Comparison of ENCODE assay signal across 14 cellular contexts in the genomic region with DNA sequence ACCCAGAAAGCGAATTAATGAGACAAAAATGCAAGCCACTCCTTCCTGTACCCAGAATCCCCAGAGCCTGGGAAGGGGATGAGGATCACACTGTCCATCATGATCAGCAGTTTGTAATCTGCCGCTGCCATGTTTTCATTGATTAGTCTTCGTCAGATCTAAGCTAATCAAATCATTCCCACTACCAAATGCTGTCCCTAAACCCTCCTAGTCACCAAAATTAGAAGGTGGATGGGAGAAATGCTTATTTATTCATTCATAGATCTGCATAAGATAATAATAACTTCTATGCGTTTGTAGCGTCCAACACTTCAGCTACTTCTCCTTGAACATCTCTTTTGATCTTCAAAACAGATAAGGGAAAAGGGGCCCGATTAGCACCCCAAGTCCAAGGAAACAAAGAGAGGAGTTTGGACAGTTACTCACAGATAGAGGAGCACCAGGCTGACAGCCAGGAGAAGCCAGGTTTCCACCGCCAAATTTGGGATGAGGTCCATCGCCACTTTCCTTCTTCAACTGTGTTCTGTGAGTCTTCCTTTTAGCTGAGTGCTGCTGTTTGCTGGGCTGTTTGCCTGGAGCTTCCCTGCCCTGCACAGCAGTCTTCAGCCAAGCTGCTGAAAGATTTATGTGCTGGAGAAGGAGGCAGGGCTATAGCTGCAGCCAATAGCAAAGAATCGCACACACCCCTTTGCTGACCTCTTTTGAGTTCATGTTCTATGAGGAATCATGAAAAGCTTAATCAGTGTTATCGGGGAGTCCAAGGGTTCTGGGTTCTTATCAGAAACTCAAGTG. TPM values are rescaled to one million over a fixed set of nuclear protein-coding genes. Genes with fewer than 3 reads are reported as not detected.
A peak's percentile ranks its signal among the peaks of the same experiment; 100 is the strongest.
DNase-seq lines count a peak whose midpoint lies in the region; ATAC-seq and TF ChIP-seq lines count a peak whose summit lies in the region.
"Had no signal": no experiment of that assay in that cellular context is flagged by ENCODE, and none has a peak within 500 bp of the region (broad histone marks: within the 10 kb centered on the region; RNA-seq: fewer than 3 reads in every experiment).

Gene CYP3A5 (minus strand): TSS at position 597 of the 792 bp plus-strand sequence. CDS start 100 bp downstream, at position 497.

- H3K9me3 ChIP-seq in Peyer's patch (no peaks in the 10 kb centered on the region), gastroesophageal sphincter (peaks cover 0 to 7% (median 0%) of the 10 kb centered on the region in 3 donors), prostate gland (no peaks in the 10 kb centered on the region), neural progenitor cell (ENCODE audit: low read depth) (no peaks in the 10 kb centered on the region)
- no peaks in the 10 kb centered on the region for H3K9me3 ChIP-seq in naive thymus-derived CD4-positive, alpha-beta T cell (ENCODE audit: control insufficient read depth in 2 of 3, low read length in 3 of 3)

- intact Hi-C loops in Calu3 (cut with micrococcal nuclease; ENCODE audit: unreplicated experiment) (no loop called here), prostate gland (cut with DNase I) (loop anchor here (2.0 kb wide), 1 partner anchor 83 kb away; no protein-coding TSS in a partner anchor)
- intact Hi-C loops in naive thymus-derived CD4-positive, alpha-beta T cell (cut with micrococcal nuclease), result no loop called here

- no peak within 1 kb of the TSS for H3K9ac ChIP-seq in neural progenitor cell

- CTCF ChIA-PET in Calu3 (lab: Charles Lee), result interaction anchor here (0.7 to 1.0 kb wide), 2 partner anchors 20 to 159 kb away, joined by 3 read pairs; no protein-coding TSS in a partner anchor
- CTCF ChIA-PET in naive thymus-derived CD4-positive, alpha-beta T cell (lab: Charles Lee), result no interaction called here

- peak within 1 kb of the TSS in 3 of 4 donors; percentile 80 to 92 (median 83) for H3K27ac ChIP-seq in Peyer's patch
- H3K27ac ChIP-seq in gastroesophageal sphincter, result peak within 1 kb of the TSS in 1 of 4 donors; percentile 48
- H3K27ac ChIP-seq in prostate gland, result peak within 1 kb of the TSS; percentile 56 to 65
- no peak within 1 kb of the TSS for H3K27ac ChIP-seq in naive thymus-derived CD4-positive, alpha-beta T cell (ENCODE audit: low read depth, low read length)
- no peak within 1 kb of the TSS for H3K27ac ChIP-seq in neural progenitor cell

- peaks cover 0 to 24% (median 0%) of the 10 kb centered on the region in 3 donors for H3K36me3 ChIP-seq in Peyer's patch
- no peaks in the 10 kb centered on the region for H3K36me3 ChIP-seq in gastroesophageal sphincter
- no peaks in the 10 kb centered on the region for H3K36me3 ChIP-seq in prostate gland
- no peaks in the 10 kb centered on the region for H3K36me3 ChIP-seq in naive thymus-derived CD4-positive, alpha-beta T cell (ENCODE audit: control insufficient read depth in 2 of 3, insufficient read depth in 3 of 3, low read length in 3 of 3)
- no peaks in the 10 kb centered on the region for H3K36me3 ChIP-seq in neural progenitor cell

- no peaks in the 10 kb centered on the region for H3F3A ChIP-seq in neural progenitor cell (ENCODE audit: low read depth)

- WGBS in gastroesophageal sphincter (ENCODE audit: low coverage in 1 of 2), 2 donors, result 47 to 52% methylated on average over 7 to 9 of the region's 10 CpGs
- WGBS in prostate gland, result 26% methylated on average over 10 of the region's 10 CpGs

- peak within 1 kb of the TSS in 3 of 4 donors; percentile 30 to 60 (median 56) for H3K4me3 ChIP-seq in Peyer's patch
- peak within 1 kb of the TSS in 1 of 2 donors; percentile 10 for H3K4me3 ChIP-seq in gastroesophageal sphincter
- peak within 1 kb of the TSS; percentile 26 to 33 for H3K4me3 ChIP-seq in prostate gland
- H3K4me3 ChIP-seq in naive thymus-derived CD4-positive, alpha-beta T cell (ENCODE audit: low read length), result no peak within 1 kb of the TSS
- H3K4me3 ChIP-seq in neural progenitor cell, result no peak within 1 kb of the TSS

- H3K27me3 ChIP-seq in Peyer's patch (no peaks in the 10 kb centered on the region), gastroesophageal sphincter (no peaks in the 10 kb centered on the region), prostate gland (replicated peaks; ENCODE audit: insufficient read depth) (no peaks in the 10 kb centered on the region), neural progenitor cell (no peaks in the 10 kb centered on the region)
- H3K27me3 ChIP-seq in naive thymus-derived CD4-positive, alpha-beta T cell (ENCODE audit: control insufficient read depth in 2 of 2, insufficient read depth in 2 of 2, low read length in 2 of 2), result no peaks in the 10 kb centered on the region
- H3K27me3 ChIP-seq: dorsolateral prefrontal cortex had no signal

- H3K4me2 ChIP-seq in neural progenitor cell, result no peak within 1 kb of the TSS

- no peak within 1 kb of the TSS for H2AFZ ChIP-seq in neural progenitor cell (replicated peaks)

- TF ChIP-seq POLR2A in Peyer's patch (IDR thresholded peaks at IDR 0.05), result peak; percentile 99
- TF ChIP-seq POLR2A in gastroesophageal sphincter (IDR thresholded peaks at IDR 0.05), result no peak
- TF ChIP-seq POLR2A in prostate gland (IDR thresholded peaks at IDR 0.05), result peak; percentile 76

- H3K27me3 Mint-ChIP-seq in Calu3 (ENCODE audit: unreplicated experiment) (no peaks in the 10 kb centered on the region), neural progenitor cell (ENCODE audit: insufficient read depth, low read depth) (peaks cover 3% of the 10 kb centered on the region)
- H3K27me3 Mint-ChIP-seq in naive thymus-derived CD4-positive, alpha-beta T cell, result peaks cover 0 to 7% (median 0%) of the 10 kb centered on the region in 5 donors

- in situ Hi-C loops in G401 (cut with HindIII; ENCODE audit: low sequenced_read_pairs), result no loop called here

- peaks cover 3% of the 10 kb centered on the region for H3K9me3 Mint-ChIP-seq in Calu3 (ENCODE audit: low read depth, unreplicated experiment)
- peaks cover 0 to 3% (median 0%) of the 10 kb centered on the region in 11 donors for H3K9me3 Mint-ChIP-seq in naive thymus-derived CD4-positive, alpha-beta T cell
- H3K9me3 Mint-ChIP-seq in neural progenitor cell, result peaks cover 8% of the 10 kb centered on the region

- TF ChIP-seq CTCF in Calu3 (IDR thresholded peaks at IDR 0.05; ENCODE audit: unreplicated experiment), result no peak
- no peak for TF ChIP-seq CTCF in Peyer's patch (IDR thresholded peaks at IDR 0.05)
- TF ChIP-seq CTCF in gastroesophageal sphincter (IDR thresholded peaks at IDR 0.05), result no peak
- no peak for TF ChIP-seq CTCF in prostate gland (IDR thresholded peaks at IDR 0.05)
- TF ChIP-seq CTCF in neural progenitor cell (IDR thresholded peaks at IDR 0.05), result no peak

- H3K36me3 Mint-ChIP-seq in Calu3 (ENCODE audit: insufficient read depth, unreplicated experiment) (peaks cover 27% of the 10 kb centered on the region), neural progenitor cell (no peaks in the 10 kb centered on the region)
- peaks cover 0 to 35% (median 23%) of the 10 kb centered on the region in 5 donors for H3K36me3 Mint-ChIP-seq in naive thymus-derived CD4-positive, alpha-beta T cell

- POLR2A ChIA-PET in naive thymus-derived CD4-positive, alpha-beta T cell (lab: Charles Lee), result no interaction called here

- BruUV-seq in Calu3 (replicated peaks; lab: Mats Ljungman, UMichigan), result TSS peak; percentile 74

- H3K4me1 ChIP-seq in Peyer's patch, result no peaks in the 10 kb centered on the region
- peaks cover 0 to 4% (median 0%) of the 10 kb centered on the region in 3 donors for H3K4me1 ChIP-seq in gastroesophageal sphincter
- no peaks in the 10 kb centered on the region for H3K4me1 ChIP-seq in prostate gland (replicated peaks)
- H3K4me1 ChIP-seq in naive thymus-derived CD4-positive, alpha-beta T cell (ENCODE audit: control insufficient read depth in 2 of 2, insufficient read depth in 2 of 2, low read length in 2 of 2), result peaks cover 0 to 8% of the 10 kb centered on the region in 2 donors
- no peaks in the 10 kb centered on the region for H3K4me1 ChIP-seq in neural progenitor cell

- H4K20me1 ChIP-seq in neural progenitor cell (ENCODE audit: low read depth), result no peaks in the 10 kb centered on the region

- peaks cover 26% of the 10 kb centered on the region for H3K4me1 Mint-ChIP-seq in Calu3 (ENCODE audit: low read depth, unreplicated experiment)
- H3K4me1 Mint-ChIP-seq in naive thymus-derived CD4-positive, alpha-beta T cell, result peaks cover 9 to 27% (median 21%) of the 10 kb centered on the region in 7 donors
- peaks cover 3% of the 10 kb centered on the region for H3K4me1 Mint-ChIP-seq in neural progenitor cell

- TF ChIP-seq EP300 in gastroesophageal sphincter (IDR thresholded peaks at IDR 0.05), result no peak

- H3K4me3 Mint-ChIP-seq in Calu3 (ENCODE audit: low read depth, unreplicated experiment), result peak within 1 kb of the TSS; percentile 68
- no peak within 1 kb of the TSS for H3K4me3 Mint-ChIP-seq in naive thymus-derived CD4-positive, alpha-beta T cell
- no peak within 1 kb of the TSS for H3K4me3 Mint-ChIP-seq in neural progenitor cell
- H3K4me3 Mint-ChIP-seq: memory B cell had no signal

- ATAC-seq in gastroesophageal sphincter (peak; percentile 62), GM21825 (IDR thresholded peaks at IDR 0.05; ENCODE audit: unreplicated experiment) (no peak)
- ATAC-seq in naive thymus-derived CD4-positive, alpha-beta T cell, result no peak

- peak within 1 kb of the TSS; percentile 90 for H3K27ac Mint-ChIP-seq in Calu3 (ENCODE audit: unreplicated experiment)
- no peak within 1 kb of the TSS for H3K27ac Mint-ChIP-seq in naive thymus-derived CD4-positive, alpha-beta T cell
- H3K27ac Mint-ChIP-seq in neural progenitor cell, result no peak within 1 kb of the TSS
- H3K27ac Mint-ChIP-seq: memory B cell had no signal

- H3K79me2 ChIP-seq in neural progenitor cell (ENCODE audit: low read depth), result no peaks in the 10 kb centered on the region

- DNase-seq in Calu3 (peak; percentile 37), Peyer's patch (peak in 2 of 3 donors; percentile 87 to 88), prostate gland (ENCODE audit: low spot score) (peak; percentile 81), G401 (ENCODE audit: low spot score) (no peak), neural progenitor cell (ENCODE audit: low spot score) (no peak)
- no peak for DNase-seq in naive thymus-derived CD4-positive, alpha-beta T cell
- DNase-seq: activated T-cell treated with anti-CD3 and anti-CD28 coated beads for 4 hours, DMS79 treated with DMSO at 0.1 percent for 48 hours, dorsolateral prefrontal cortex, NCI-H1092 treated with DMSO at 0.1 percent for 48 hours, T-helper 1 cell had no signal

RNA-seq across cellular contexts. Expression of gene CYP3A5, which starts in this region (rescaled TPM):
- total RNA-seq in Calu3 (2022), result 44.9 and 70.7 TPM in 2 replicates
- total RNA-seq in Peyer's patch, result 1,000 to 10,000 TPM in 2 of 4 donors, 100 to 1,000 TPM in 2; 135 to 1,701 (median 1,072) TPM
- total RNA-seq in gastroesophageal sphincter, result 1 to 10 TPM in 3 of 4 donors, under 1 TPM in 1; 0.47 to 5.3 (median 1.9) TPM
- total RNA-seq in prostate gland, result 10 to 100 TPM; 80.5 to 88.9 TPM
- total RNA-seq in naive thymus-derived CD4-positive, alpha-beta T cell, result under 1 TPM in 1 of 5 experiments, not detected in 4; 0.27 TPM
- under 1 TPM; 0.69 to 0.87 TPM for polyA plus RNA-seq in naive thymus-derived CD4-positive, alpha-beta T cell
- total RNA-seq in G401 (2014; rRNA removed; shearing (Covaris generic)), result not detected in 2 replicates
- total RNA-seq in neural progenitor cell (ENCODE audit: low replicate concordance), result not detected in 2 replicates

Comparison
In these comparisons a context has a peak if more than half of its experiments do, and no peak if none do; other contexts are left out.
1. DNase-seq: peak in Calu3 (single experiment), Peyer's patch (2 of 3) and prostate gland (single experiment); none in naive thymus-derived CD4-positive, alpha-beta T cell (0 of 9), G401 (single experiment) and neural progenitor cell (single experiment).
2. H3K27ac ChIP-seq: peak in Peyer's patch (3 of 4) and prostate gland (2 of 2); none in naive thymus-derived CD4-positive, alpha-beta T cell (single experiment) and neural progenitor cell (single experiment).
3. H3K4me3 ChIP-seq: peak in Peyer's patch (3 of 4) and prostate gland (2 of 2); none in naive thymus-derived CD4-positive, alpha-beta T cell (single experiment) and neural progenitor cell (single experiment).
4. POLR2A ChIP-seq: peak in Peyer's patch (2 of 2) and prostate gland (single experiment); none in gastroesophageal sphincter (0 of 2).